29 cellular contexts compared by ENCODE assay signal in the genomic region with DNA sequence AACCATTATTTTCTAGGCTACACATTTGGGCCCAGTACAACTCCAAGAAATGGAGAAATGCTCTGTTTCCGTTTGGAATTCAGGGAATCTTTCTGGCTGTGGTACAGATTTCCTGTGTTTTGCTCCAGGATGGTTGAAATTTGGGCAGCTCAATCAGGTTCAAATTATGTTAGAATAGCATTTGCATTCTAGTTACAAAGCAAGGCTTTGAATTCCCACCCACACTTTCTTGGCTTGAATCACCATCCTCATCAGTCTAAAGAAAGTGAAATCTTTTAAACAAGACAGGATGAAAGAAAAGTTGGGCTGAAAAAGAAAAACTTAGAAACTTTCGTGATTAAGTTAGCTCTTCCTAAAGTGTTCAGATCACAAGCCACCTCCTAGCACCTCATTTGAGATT.
"Had no signal": no experiment of that assay in that cellular context is flagged by ENCODE, and none has a peak within 500 bp of the region (broad histone marks: within the 10 kb centered on the region; RNA-seq: fewer than 3 reads in every experiment).

No MANE protein-coding gene starts in this region.

- H3K4me3 Mint-ChIP-seq: naive thymus-derived CD4-positive, alpha-beta T cell; natural killer cell; nephron; neural progenitor cell; stimulated activated effector memory CD8-positive, alpha-beta T cell treated with anti-CD3 and anti-CD28 coated beads, Interleukin-12 subunit alpha, Interleukin-12 subunit beta, amount 100 ng/mL, for 72 hours; stimulated activated naive B cell treated with anti-CD40 and anti-IgM and Interleukin-4, amounts not matched to agents 10 μg/mL and 1 μg/mL and 100 μg/mL, for 72 hours; stimulated activated naive CD8-positive, alpha-beta T cell treated with anti-CD3 and anti-CD28 coated beads, Interleukin-15, Interleukin-2, amounts not matched to agents 100 ng/mL and 50 ng/mL, for 24 hours; type B pancreatic cell had no signal

- H3K4me1 Mint-ChIP-seq: naive thymus-derived CD4-positive, alpha-beta T cell; natural killer cell; neural progenitor cell; stimulated activated effector memory CD8-positive, alpha-beta T cell treated with anti-CD3 and anti-CD28 coated beads, Interleukin-12 subunit alpha, Interleukin-12 subunit beta, amount 100 ng/mL, for 72 hours; stimulated activated naive B cell treated with anti-CD40 and anti-IgM and Interleukin-4, amounts not matched to agents 10 μg/mL and 1 μg/mL and 100 μg/mL, for 72 hours had no signal

- H3K27me3 Mint-ChIP-seq: naive thymus-derived CD4-positive, alpha-beta T cell; stimulated activated naive B cell treated with anti-CD40 and anti-IgM and Interleukin-4, amounts not matched to agents 10 μg/mL and 1 μg/mL and 100 μg/mL, for 72 hours; stimulated activated naive CD8-positive, alpha-beta T cell treated with anti-CD3 and anti-CD28 coated beads, Interleukin-15, Interleukin-2, amounts not matched to agents 100 ng/mL and 50 ng/mL, for 24 hours; type B pancreatic cell had no signal

- H3K4me3 ChIP-seq: neural progenitor cell, ovary, psoas muscle, right lobe of liver, sigmoid colon, stomach, suprapubic skin, testis, tibial artery, transverse colon, upper lobe of right lung, uterus had no signal

- H2AFZ ChIP-seq: neural progenitor cell, parathyroid adenoma had no signal

- H3K4me1 ChIP-seq: neural progenitor cell, parathyroid adenoma, psoas muscle, right lobe of liver, sigmoid colon, stomach, suprapubic skin, testis, transverse colon, upper lobe of right lung, uterus had no signal

- H3K27ac Mint-ChIP-seq: naive thymus-derived CD4-positive, alpha-beta T cell; natural killer cell; neural progenitor cell; progenitor cell of endocrine pancreas; stimulated activated effector memory CD8-positive, alpha-beta T cell treated with anti-CD3 and anti-CD28 coated beads, Interleukin-12 subunit alpha, Interleukin-12 subunit beta, amount 100 ng/mL, for 72 hours; stimulated activated naive B cell treated with anti-CD40 and anti-IgM and Interleukin-4, amounts not matched to agents 10 μg/mL and 1 μg/mL and 100 μg/mL, for 72 hours; stimulated activated naive CD8-positive, alpha-beta T cell treated with anti-CD3 and anti-CD28 coated beads, Interleukin-15, Interleukin-2, amounts not matched to agents 100 ng/mL and 50 ng/mL, for 24 hours; type B pancreatic cell had no signal

- H3K36me3 ChIP-seq: neural progenitor cell, ovary, right lobe of liver, sigmoid colon, stomach, suprapubic skin, tibial artery, transverse colon, upper lobe of right lung, uterus had no signal

- H3K9me3 Mint-ChIP-seq: neural progenitor cell; stimulated activated naive CD8-positive, alpha-beta T cell treated with anti-CD3 and anti-CD28 coated beads, Interleukin-15, Interleukin-2, amounts not matched to agents 100 ng/mL and 50 ng/mL, for 24 hours; type B pancreatic cell had no signal

- H3K36me3 Mint-ChIP-seq: naive thymus-derived CD4-positive, alpha-beta T cell; natural killer cell; neural progenitor cell; stimulated activated effector memory CD8-positive, alpha-beta T cell treated with anti-CD3 and anti-CD28 coated beads, Interleukin-12 subunit alpha, Interleukin-12 subunit beta, amount 100 ng/mL, for 72 hours; stimulated activated naive B cell treated with anti-CD40 and anti-IgM and Interleukin-4, amounts not matched to agents 10 μg/mL and 1 μg/mL and 100 μg/mL, for 72 hours; type B pancreatic cell had no signal

- FAIRE-seq: small intestine had no signal

- H3K27ac ChIP-seq: neural progenitor cell, ovary, parathyroid adenoma, psoas muscle, right lobe of liver, stomach, suprapubic skin, testis, tibial artery, transverse colon, upper lobe of right lung, uterus had no signal

- DNase-seq: naive thymus-derived CD4-positive, alpha-beta T cell; natural killer cell; occipital lobe; ovary; psoas muscle; right cardiac atrium; right lobe of liver; sigmoid colon; small intestine; stimulated activated CD4-positive, alpha-beta T cell treated with anti-CD3 and anti-CD28 coated beads, Interleukin-15, amount 100 ng/mL, for 24 hours; stimulated activated CD4-positive, alpha-beta T cell treated with anti-CD3 and anti-CD28 coated beads, Interleukin-2, amount 100 ng/mL, for 24 hours; stimulated activated CD4-positive, alpha-beta T cell treated with anti-CD3 and anti-CD28 coated beads, Interleukin-2, amount 100 ng/mL, for 48 hours; stimulated activated CD4-positive, alpha-beta T cell treated with anti-CD3 and anti-CD28 coated beads, Interleukin-4, amount 100 ng/mL, for 24 hours; stimulated activated naive B cell treated with anti-CD40 and anti-IgM and Interleukin-4, amounts not matched to agents 10 μg/mL and 1 μg/mL and 100 μg/mL, for 72 hours; stimulated activated naive CD4-positive, alpha-beta T cell treated with Interleukin-2 at 50 U/mL for 16 hours; stomach; testis; tibial artery; transverse colon; upper lobe of right lung; uterus had no signal

- H3K4me2 ChIP-seq: neural progenitor cell had no signal

- H3K9ac ChIP-seq: neural progenitor cell, parathyroid adenoma had no signal

- H3K79me2 ChIP-seq: parathyroid adenoma had no signal

- H3K9me3 ChIP-seq: ovary, psoas muscle, right lobe of liver, sigmoid colon, stomach, suprapubic skin, testis, tibial artery, transverse colon, upper lobe of right lung, uterus had no signal

- H3K27me3 ChIP-seq: neural progenitor cell, ovary, right lobe of liver, sigmoid colon, stomach, suprapubic skin, testis, tibial artery, transverse colon, upper lobe of right lung, uterus had no signal
